8 cellular contexts compared by ENCODE assay signal in the genomic region with DNA sequence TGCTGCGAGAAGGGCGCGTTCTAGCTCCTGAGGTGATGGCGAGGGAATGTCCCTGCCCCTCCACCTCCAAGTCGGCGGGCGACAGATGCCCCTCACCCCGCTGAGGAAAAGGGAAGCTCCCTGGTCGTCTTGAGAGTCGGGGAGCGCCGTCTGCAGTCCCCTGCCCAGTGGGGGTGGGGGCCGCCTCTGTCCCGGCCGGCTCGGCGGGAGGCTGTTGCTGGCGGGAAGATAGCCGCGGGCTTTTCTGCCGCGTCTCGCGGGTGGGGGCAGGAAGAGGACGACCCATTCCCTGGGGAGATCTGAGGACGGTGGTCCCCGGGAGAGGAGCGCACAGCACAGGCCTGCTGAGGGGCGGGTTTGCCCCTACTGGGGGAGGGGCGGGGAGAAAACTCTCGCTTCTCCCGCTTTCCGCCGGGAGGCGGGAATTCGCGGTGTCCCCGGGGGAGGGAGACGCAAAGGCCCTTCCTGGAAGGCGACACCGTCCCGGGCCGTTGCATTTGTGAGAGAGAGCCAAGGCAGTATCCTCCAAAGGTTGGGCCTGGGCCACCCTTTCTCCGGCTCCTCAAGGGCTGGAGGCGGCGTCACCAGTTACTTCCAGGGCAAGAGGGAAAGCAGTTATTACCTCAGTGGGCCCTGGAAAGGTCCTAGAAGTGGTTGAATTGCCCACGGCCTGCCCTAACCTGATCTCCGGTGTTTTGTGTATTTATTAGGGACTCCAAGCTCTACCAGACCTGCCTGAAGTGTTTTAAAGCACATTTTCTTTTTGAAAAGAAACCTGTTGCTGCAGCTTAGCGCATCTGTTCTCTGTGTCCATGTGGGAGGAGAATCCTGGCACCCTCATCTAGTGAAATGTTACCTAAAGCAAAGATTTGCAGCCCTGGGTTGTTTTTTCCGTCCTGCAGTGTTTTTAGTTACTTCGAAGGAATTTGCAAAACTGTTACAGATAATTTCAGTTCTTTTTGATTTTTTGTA. TPM values are rescaled to one million over a fixed set of nuclear protein-coding genes. Genes with fewer than 3 reads are reported as not detected.
A peak's percentile ranks its signal among the peaks of the same experiment; 100 is the strongest.
DNase-seq lines count a peak whose midpoint lies in the region; ATAC-seq and TF ChIP-seq lines count a peak whose summit lies in the region.

No MANE protein-coding gene starts in this region.

- H3K9me3 Mint-ChIP-seq in mesothelial cell of epicardium = no peaks in the 10 kb centered on the region

- peak; percentile 14 for ATAC-seq in GM19397 (IDR thresholded peaks at IDR 0.05; ENCODE audit: unreplicated experiment)

- peak overlapping the region; percentile 82 to 99 (median 90) for H3K4me3 ChIP-seq in BLaER1 treated with 17β-estradiol and CSF1 and Interleukin-3, amounts not matched to agents 10 nM and 100 nM

- peak overlapping the region; percentile 81 to 98 (median 91) for H3K4me2 ChIP-seq in BLaER1 treated with 17β-estradiol and CSF1 and Interleukin-3, amounts not matched to agents 10 nM and 100 nM

- DNase-seq in HK-2 (ENCODE audit: unreplicated experiment) (peak; percentile 85), NCI-H82 (lab: John Stamatoyannopoulos, UW) (peak; percentile 90), activated T-cell treated with anti-CD3 and anti-CD28 coated beads for 24 hours (ENCODE audit: low read depth) (peak; percentile 20), erythroblast (lab: John Stamatoyannopoulos, UW) (peak; percentile 70 to 76), mesothelial cell of epicardium (ENCODE audit: low spot score in 2 of 2, unreplicated experiment in 2 of 2) (peak; percentile 43 to 74), substantia nigra (lab: John Stamatoyannopoulos, UW) (peak in 47 of 49 donors; percentile 16 to 91 (median 64))

- no peaks in the 10 kb centered on the region for H3K27me3 Mint-ChIP-seq in mesothelial cell of epicardium (ENCODE audit: low read depth)

- peaks cover 44% of the 10 kb centered on the region for H3K4me1 Mint-ChIP-seq in mesothelial cell of epicardium

- H3K4me3 Mint-ChIP-seq in mesothelial cell of epicardium = peak overlapping the region; percentile 95

- H3K9me3 ChIP-seq in BLaER1 treated with 17β-estradiol and CSF1 and Interleukin-3, amounts not matched to agents 10 nM and 100 nM (replicated peaks in 1 of 11) = no peaks in the 10 kb centered on the region

- no peaks in the 10 kb centered on the region for H3K27me3 ChIP-seq in BLaER1 treated with 17β-estradiol and CSF1 and Interleukin-3, amounts not matched to agents 10 nM and 100 nM

- peaks cover 2% of the 10 kb centered on the region for H3K36me3 Mint-ChIP-seq in mesothelial cell of epicardium

- H3K27ac ChIP-seq in BLaER1 treated with 17β-estradiol and CSF1 and Interleukin-3, amounts not matched to agents 10 nM and 100 nM = peak overlapping the region; percentile 82 to 100 (median 99)
- H3K27ac ChIP-seq in substantia nigra (ENCODE audit: low read depth, low read length, poor library complexity, severe bottlenecking) = peak overlapping the region; percentile 89

- TF ChIP-seq CTCF in mesothelial cell of epicardium (IDR thresholded peaks at IDR 0.05; ENCODE audit: unreplicated experiment) = no peak

- no peak for TF ChIP-seq POLR2A in erythroblast (IDR thresholded peaks at IDR 0.05; ENCODE audit: low read length)

- peaks cover 14 to 54% (median 27%) of the 10 kb centered on the region in 11 experiments; a peak in 20 of 22 replicates for H4K20me1 ChIP-seq in BLaER1 treated with 17β-estradiol and CSF1 and Interleukin-3, amounts not matched to agents 10 nM and 100 nM

- peak overlapping the region; percentile 98 for H3K27ac Mint-ChIP-seq in mesothelial cell of epicardium

- H3K36me3 ChIP-seq in BLaER1 treated with 17β-estradiol and CSF1 and Interleukin-3, amounts not matched to agents 10 nM and 100 nM = peaks cover 12 to 44% (median 33%) of the 10 kb centered on the region in 11 experiments

- H3K9ac ChIP-seq in BLaER1 treated with 17β-estradiol and CSF1 and Interleukin-3, amounts not matched to agents 10 nM and 100 nM = peak overlapping the region; percentile 95 to 99 (median 99)

- H3K4me1 ChIP-seq in BLaER1 treated with 17β-estradiol and CSF1 and Interleukin-3, amounts not matched to agents 10 nM and 100 nM = peaks cover 37 to 65% (median 50%) of the 10 kb centered on the region in 10 experiments

RNA-seq across cellular contexts. Expression of a gene that starts 0.6 kb away (rescaled TPM):
- total RNA-seq in mesothelial cell of epicardium = 61.8 to 66.8 TPM (median 62.1 TPM) in 3 replicates

RNA-seq across cellular contexts. Expression of a gene that starts 0.9 kb away (rescaled TPM):
- total RNA-seq in mesothelial cell of epicardium = 101 to 105 TPM (median 101 TPM) in 3 replicates

RNA-seq across cellular contexts. Expression of a gene that starts 52.6 kb away (rescaled TPM):
- 162 to 165 TPM (median 164 TPM) in 3 replicates for total RNA-seq in mesothelial cell of epicardium

Comparison
In these comparisons a context has a peak if more than half of its experiments do, and no peak if none do; other contexts are left out.
1. Peak in every context shown above with its lines: DNase-seq, ATAC-seq, H3K4me3 ChIP-seq and H3K27ac ChIP-seq.
2. DNase-seq: peak in every context shown above with its lines; median percentile 90 in NCI-H82; 85 in HK-2; 73 in erythroblast; 64 in substantia nigra; 58 in mesothelial cell of epicardium; 20 in activated T-cell treated with anti-CD3 and anti-CD28 coated beads for 24 hours.